Comparison of ENCODE assay signal across 17 cellular contexts in the genomic region with DNA sequence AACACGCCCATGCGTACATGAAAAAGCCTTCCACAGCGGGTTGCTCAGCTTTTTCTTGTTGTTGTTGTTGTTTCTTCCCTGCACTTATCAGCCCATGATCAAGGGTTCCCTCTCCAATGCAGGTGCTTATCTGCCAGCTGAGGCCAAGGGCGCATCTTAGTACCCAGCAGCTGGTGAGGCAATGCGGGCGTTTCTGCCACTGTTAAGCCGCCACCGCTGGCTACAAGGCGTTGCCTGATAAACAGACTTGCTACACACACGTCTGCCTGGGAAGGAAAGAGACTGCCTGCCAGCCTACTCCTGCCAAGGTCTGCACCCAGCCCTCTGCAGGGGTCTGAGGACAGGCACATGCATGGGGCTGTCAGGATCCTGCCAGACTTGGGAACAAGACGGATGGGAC.
DNase-seq lines count a peak whose midpoint lies in the region; ATAC-seq and TF ChIP-seq lines count a peak whose summit lies in the region.
"Had no signal": no experiment of that assay in that cellular context is flagged by ENCODE, and none has a peak within 500 bp of the region (broad histone marks: within the 10 kb centered on the region; RNA-seq: fewer than 3 reads in every experiment).

No MANE protein-coding gene starts in this region.

- no peak overlapping the region for H3K4me3 ChIP-seq in Peyer's patch
- H3K4me3 ChIP-seq in effector memory CD4-positive, alpha-beta T cell (ENCODE audit: insufficient read depth, low read depth, low read length, poor library complexity, severe bottlenecking) = no peak overlapping the region
- H3K4me3 ChIP-seq: BLaER1 treated with 17β-estradiol and CSF1 and Interleukin-3, amounts not matched to agents 10 nM and 100 nM; breast epithelium; GM12878; MG63; SJSA1; uterus had no signal

- no peaks in the 10 kb centered on the region for H3K4me1 ChIP-seq in Peyer's patch
- H3K4me1 ChIP-seq in effector memory CD4-positive, alpha-beta T cell (ENCODE audit: control insufficient read depth, insufficient read depth, low read length, poor library complexity, severe bottlenecking) = peaks cover 17% of the 10 kb centered on the region
- H3K4me1 ChIP-seq: BLaER1 treated with 17β-estradiol and CSF1 and Interleukin-3, amounts not matched to agents 10 nM and 100 nM; breast epithelium; SJSA1; uterus had no signal

- DNase-seq in Peyer's patch (peak in 2 of 3 donors; percentile 55 to 60), NOMO-1 treated with dmso at 0.1 percent for 144 hours (lab: John Stamatoyannopoulos, UW; ENCODE audit: unreplicated experiment) (no peak)
- peak; percentile 23 to 29 for DNase-seq in activated CD4-positive, alpha-beta T cell treated with anti-CD3 and anti-CD28 coated beads, Interleukin-2, amount 50 U/mL, for 48 hours
- peak in 1 of 3 donors; percentile 9 for DNase-seq in effector memory CD4-positive, alpha-beta T cell
- DNase-seq in stimulated activated CD4-positive, alpha-beta T cell treated with anti-CD3 and anti-CD28 coated beads, Interleukin-4, amount 100 ng/mL, for 24 hours = peak; percentile 16
- DNase-seq: HFFc6, kidney, MG63, NCI-H2029 treated with DMSO at 0.1 percent for 48 hours, NCI-H82, uterus had no signal

- H3K36me3 ChIP-seq in Peyer's patch = no peaks in the 10 kb centered on the region
- H3K36me3 ChIP-seq in effector memory CD4-positive, alpha-beta T cell (ENCODE audit: control insufficient read depth, insufficient read depth, low read length) = no peaks in the 10 kb centered on the region
- H3K36me3 ChIP-seq: BLaER1 treated with 17β-estradiol and CSF1 and Interleukin-3, amounts not matched to agents 10 nM and 100 nM; breast epithelium; MG63; SJSA1; uterus had no signal

- H3K27ac ChIP-seq in Peyer's patch = no peak overlapping the region
- H3K27ac ChIP-seq in effector memory CD4-positive, alpha-beta T cell (ENCODE audit: insufficient read depth, low read length, poor library complexity, severe bottlenecking) = peak overlapping the region; percentile 22
- H3K27ac ChIP-seq: BLaER1 treated with 17β-estradiol and CSF1 and Interleukin-3, amounts not matched to agents 10 nM and 100 nM; breast epithelium; SJSA1; uterus had no signal

- no peak for TF ChIP-seq POLR2A in Peyer's patch (IDR thresholded peaks at IDR 0.05)

- ATAC-seq in HG02938 (IDR thresholded peaks at IDR 0.05; ENCODE audit: unreplicated experiment) (no peak), HG03025 (IDR thresholded peaks at IDR 0.05; ENCODE audit: low FRiP score, unreplicated experiment) (no peak)
- ATAC-seq: GM12878 had no signal

- TF ChIP-seq CTCF in Peyer's patch (IDR thresholded peaks at IDR 0.05) = no peak

- H3K27me3 ChIP-seq in Peyer's patch = no peaks in the 10 kb centered on the region
- no peaks in the 10 kb centered on the region for H3K27me3 ChIP-seq in effector memory CD4-positive, alpha-beta T cell (replicated peaks; ENCODE audit: control insufficient read depth, insufficient read depth, low read length, poor library complexity, severe bottlenecking)
- H3K27me3 ChIP-seq: BLaER1 treated with 17β-estradiol and CSF1 and Interleukin-3, amounts not matched to agents 10 nM and 100 nM; breast epithelium; MG63; SJSA1; uterus had no signal

- H3K9me3 ChIP-seq in Peyer's patch = no peaks in the 10 kb centered on the region
- H3K9me3 ChIP-seq in effector memory CD4-positive, alpha-beta T cell (ENCODE audit: control insufficient read depth, low read length) = no peaks in the 10 kb centered on the region
- H3K9me3 ChIP-seq: MG63, SJSA1, uterus had no signal
